10 cellular contexts compared by ENCODE assay signal in genomic region chr14:46580941-46581671, GRCh38.
DNase-seq lines count a peak whose midpoint lies in the region; ATAC-seq and TF ChIP-seq lines count a peak whose summit lies in the region.
"Had no signal": no experiment of that assay in that cellular context is flagged by ENCODE, and none has a peak within 500 bp of the region (broad histone marks: within the 10 kb centered on the region; RNA-seq: fewer than 3 reads in every experiment).

No MANE protein-coding gene starts in this region.

- peaks cover 15% of the 10 kb centered on the region for H3K9me3 Mint-ChIP-seq in WTC11
- H3K9me3 Mint-ChIP-seq: activated B cell treated with CpG ODN at 0.5 μM for 24 hours had no signal

- no peaks in the 10 kb centered on the region for H3K27me3 ChIP-seq in right lobe of liver
- no peaks in the 10 kb centered on the region for H3K27me3 ChIP-seq in uterus

- 0 out of 2 replicates have a peak, but pooled peaks have one; percentile 28 for ATAC-seq in WTC11
- ATAC-seq in right lobe of liver, result peak in 3 of 4 donors; percentile 32 to 54 (median 43)

- WGBS in right lobe of liver (ENCODE audit: insufficient coverage, low coverage, low lambda C conversion rate, missing lambda C conversion rate), result 26% methylated on average over 6 of the region's 6 CpGs

- TF ChIP-seq POLR2A in right lobe of liver (IDR thresholded peaks at IDR 0.05), result no peak
- no peak for TF ChIP-seq POLR2A in uterus (IDR thresholded peaks at IDR 0.05)

- 0 out of 2 replicates have a peak, but pooled peaks cover 2% of the 10 kb centered on the region for H3K4me1 Mint-ChIP-seq in WTC11
- H3K4me1 Mint-ChIP-seq: activated B cell treated with CpG ODN at 0.5 μM for 24 hours had no signal

- H3K27ac ChIP-seq in right lobe of liver (no peak overlapping the region), uterus (no peak overlapping the region)
- H3K27ac ChIP-seq: parathyroid adenoma had no signal

- H3K9me3 ChIP-seq in right lobe of liver (no peaks in the 10 kb centered on the region), uterus (no peaks in the 10 kb centered on the region)

- TF ChIP-seq CTCF in WTC11 (IDR thresholded peaks at IDR 0.05) (peak; percentile 49), right lobe of liver (IDR thresholded peaks at IDR 0.05) (peak; percentile 30 to 55 (median 46)), uterus (IDR thresholded peaks at IDR 0.05) (no peak)

- H3K4me1 ChIP-seq in right lobe of liver, result peaks cover 0 to 2% (median 0%) of the 10 kb centered on the region in 4 donors
- no peaks in the 10 kb centered on the region for H3K4me1 ChIP-seq in uterus
- H3K4me1 ChIP-seq: parathyroid adenoma had no signal

- H3K36me3 ChIP-seq in right lobe of liver (no peaks in the 10 kb centered on the region), uterus (no peaks in the 10 kb centered on the region)

- H3K27ac Mint-ChIP-seq in WTC11, result no peak overlapping the region
- H3K27ac Mint-ChIP-seq: activated B cell treated with CpG ODN at 0.5 μM for 24 hours had no signal

- H3K36me3 Mint-ChIP-seq in WTC11, result peaks cover 8% of the 10 kb centered on the region

- H3K4me3 Mint-ChIP-seq in WTC11, result no peak overlapping the region
- H3K4me3 Mint-ChIP-seq: activated B cell treated with CpG ODN at 0.5 μM for 24 hours had no signal

- CTCF ChIA-PET in WTC11 (lab: Charles Lee), result no interaction called here

- intact Hi-C loops in right lobe of liver (cut with DNase I), result no loop called here
- intact Hi-C loops in uterus (cut with DNase I; ENCODE audit: low total_unique reads), result no loop called here

- POLR2A ChIA-PET in WTC11 (lab: Charles Lee), result no interaction called here

- DNase-seq in NCI-H146 (lab: John Stamatoyannopoulos, UW), result peak; percentile 5
- no peak for DNase-seq in NCI-H146 treated with DMSO at 0.1 percent for 48 hours (lab: John Stamatoyannopoulos, UW; ENCODE audit: unreplicated experiment)
- peak; percentile 59 for DNase-seq in NCI-H1092 treated with DMSO at 0.1 percent for 48 hours (lab: John Stamatoyannopoulos, UW)
- peak; percentile 16 for DNase-seq in WTC11 (ENCODE audit: low spot score)
- no peak for DNase-seq in right lobe of liver
- DNase-seq in central memory CD4-positive, alpha-beta T cell, result no peak
- DNase-seq in GM19240 (ENCODE audit: insufficient read length, low spot score), result no peak
- no peak for DNase-seq in uterus
- DNase-seq: activated B cell treated with CpG ODN at 0.5 μM for 24 hours had no signal

- no peaks in the 10 kb centered on the region; the same call in 1 of the 2 replicates for H3K27me3 Mint-ChIP-seq in WTC11 (ENCODE audit: low read depth)
- H3K27me3 Mint-ChIP-seq: activated B cell treated with CpG ODN at 0.5 μM for 24 hours had no signal

- H3K4me3 ChIP-seq in right lobe of liver (no peak overlapping the region), uterus (no peak overlapping the region)

TF ChIP-seq in WTC11, 78 proteins besides CTCF, POLR2A, EP300 and RAD21 (continues in another document):
- TF ChIP-seq MXD4 (CRISPR knock-in tag; IDR thresholded peaks at IDR 0.05; ENCODE audit: borderline replicate concordance) (no peak), RORB (CRISPR knock-in tag; IDR thresholded peaks at IDR 0.05) (no peak), ZNF425 (CRISPR knock-in tag; conservative IDR thresholded peaks at IDR 0.05) (no peak), ZBTB43 (CRISPR knock-in tag; IDR thresholded peaks at IDR 0.05) (no peak), CREB1 (CRISPR knock-in tag; IDR thresholded peaks at IDR 0.05) (no peak), FOXP4 (CRISPR knock-in tag; IDR thresholded peaks at IDR 0.05) (no peak), JAZF1 (CRISPR knock-in tag; IDR thresholded peaks at IDR 0.05) (no peak), TCF7 (CRISPR knock-in tag; IDR thresholded peaks at IDR 0.05; ENCODE audit: low read depth) (no peak), SMAD3 (CRISPR knock-in tag; IDR thresholded peaks at IDR 0.05; ENCODE audit: borderline replicate concordance) (no peak), ZNF423 (CRISPR knock-in tag; IDR thresholded peaks at IDR 0.05) (no peak), PRDM15 (CRISPR knock-in tag; IDR thresholded peaks at IDR 0.05) (no peak), ZNF671 (CRISPR knock-in tag; IDR thresholded peaks at IDR 0.05) (no peak), IRF2 (CRISPR knock-in tag; IDR thresholded peaks at IDR 0.05; ENCODE audit: borderline replicate concordance, low read depth) (no peak), GABPB1 (CRISPR knock-in tag; IDR thresholded peaks at IDR 0.05) (no peak), SOX15 (CRISPR knock-in tag; IDR thresholded peaks at IDR 0.05) (no peak)

Comparison
In these comparisons a context has a peak if more than half of its experiments do, and no peak if none do; other contexts are left out.
1. DNase-seq: peak in NCI-H146 (single experiment), NCI-H1092 treated with DMSO at 0.1 percent for 48 hours (single experiment) and WTC11 (single experiment); none in NCI-H146 treated with DMSO at 0.1 percent for 48 hours (single experiment), right lobe of liver (0 of 3), central memory CD4-positive, alpha-beta T cell (single experiment), GM19240 (single experiment) and uterus (0 of 2).
2. CTCF ChIP-seq: peak in WTC11 (single experiment) and right lobe of liver (4 of 4); none in uterus (0 of 4).